In genomic region chr13:95123726-95124125, GRCh38 we compare ENCODE assay signal across 1 cellular context.
TF ChIP-seq lines count a peak whose summit lies in the region.

No MANE protein-coding gene starts in this region.

TF ChIP-seq in HepG2, 621 proteins besides CTCF, POLR2A, EP300 and RAD21 (continued from another document and continues in another):
- TF ChIP-seq SNAPC4 (CRISPR knock-in tag; IDR thresholded peaks at IDR 0.05) (no peak), PHF20 (CRISPR knock-in tag; IDR thresholded peaks at IDR 0.05) (no peak), JUNB (CRISPR knock-in tag; IDR thresholded peaks at IDR 0.05; ENCODE audit: borderline replicate concordance) (no peak; the same call in 1 of the 2 replicates), ZNF275 (CRISPR knock-in tag; IDR thresholded peaks at IDR 0.05; ENCODE audit: borderline replicate concordance) (0 out of 2 replicates have a peak, but pooled peaks have one; percentile 36), ZNF354B (CRISPR knock-in tag; IDR thresholded peaks at IDR 0.05) (no peak), ISX (CRISPR knock-in tag; conservative IDR thresholded peaks at IDR 0.05) (no peak), KLF9 (CRISPR knock-in tag; IDR thresholded peaks at IDR 0.05; ENCODE audit: low read depth) (no peak), ZNF530 (CRISPR knock-in tag; IDR thresholded peaks at IDR 0.05; ENCODE audit: low read depth) (no peak), TEAD3 (CRISPR knock-in tag; optimal IDR thresholded peaks at IDR 0.05; ENCODE audit: borderline replicate concordance) (peak; percentile 93), ZBTB7A (CRISPR knock-in tag; IDR thresholded peaks at IDR 0.05) (no peak), TBX3 (IDR thresholded peaks at IDR 0.05; ENCODE audit: borderline replicate concordance) (peak; percentile 74), KLF13 (CRISPR knock-in tag; IDR thresholded peaks at IDR 0.05) (no peak), CHD2 (IDR thresholded peaks at IDR 0.05; ENCODE audit: low read depth, low read length) (no peak), ONECUT2 (CRISPR knock-in tag; IDR thresholded peaks at IDR 0.05) (peak; percentile 72), ZNF770 (CRISPR knock-in tag; IDR thresholded peaks at IDR 0.05) (no peak), ZNF296 (CRISPR knock-in tag; conservative IDR thresholded peaks at IDR 0.05) (no peak), RFXAP (CRISPR knock-in tag; IDR thresholded peaks at IDR 0.05; ENCODE audit: borderline replicate concordance) (no peak), ZNF446 (CRISPR knock-in tag; IDR thresholded peaks at IDR 0.05) (no peak), ZNF724P (CRISPR knock-in tag; IDR thresholded peaks at IDR 0.05; ENCODE audit: borderline replicate concordance) (no peak), GATAD2A (CRISPR knock-in tag; IDR thresholded peaks at IDR 0.05) (peak; percentile 85), SOX13 (IDR thresholded peaks at IDR 0.05) (no peak), SOX13 (CRISPR knock-in tag; conservative IDR thresholded peaks at IDR 0.05 in 1 of 2, IDR thresholded peaks at IDR 0.05 in 1 of 2) (peak in 1 of 2 experiments; percentile 76; a peak in 2 of 4 replicates), MLXIP (CRISPR knock-in tag; IDR thresholded peaks at IDR 0.05; ENCODE audit: borderline replicate concordance) (no peak), ZSCAN29 (CRISPR knock-in tag; conservative IDR thresholded peaks at IDR 0.05) (no peak), ATRX (CRISPR knock-in tag; IDR thresholded peaks at IDR 0.05; ENCODE audit: borderline replicate concordance) (no peak), PHF21A (CRISPR knock-in tag; IDR thresholded peaks at IDR 0.05) (peak; percentile 51), DRAP1 (CRISPR knock-in tag; IDR thresholded peaks at IDR 0.05) (peak; percentile 31; the same call in 1 of the 2 replicates), ZNF782 (CRISPR knock-in tag; IDR thresholded peaks at IDR 0.05; ENCODE audit: borderline replicate concordance) (no peak), ZFAT (CRISPR knock-in tag; conservative IDR thresholded peaks at IDR 0.05) (no peak), SRSF1 (optimal IDR thresholded peaks at IDR 0.05; ENCODE audit: low read depth, low read length) (no peak), RFX5 (IDR thresholded peaks at IDR 0.05; ENCODE audit: low read depth, low read length) (no peak), BCL3 (CRISPR knock-in tag; IDR thresholded peaks at IDR 0.05) (no peak), ZNF20 (CRISPR knock-in tag; IDR thresholded peaks at IDR 0.05) (no peak), TERF1 (CRISPR knock-in tag; IDR thresholded peaks at IDR 0.05) (no peak), WIZ (CRISPR knock-in tag; IDR thresholded peaks at IDR 0.05) (0 out of 2 replicates have a peak, but pooled peaks have one; percentile 20), TARDBP (CRISPR knock-in tag; IDR thresholded peaks at IDR 0.05) (peak; percentile 49; the same call in 1 of the 2 replicates), KAT8 (CRISPR knock-in tag; IDR thresholded peaks at IDR 0.05) (0 out of 2 replicates have a peak, but pooled peaks have one; percentile 42), TBX2 (CRISPR knock-in tag; IDR thresholded peaks at IDR 0.05; ENCODE audit: borderline replicate concordance) (peak; percentile 88), MYC (CRISPR knock-in tag; IDR thresholded peaks at IDR 0.05; ENCODE audit: borderline replicate concordance) (peak; percentile 41; the same call in 1 of the 2 replicates), UBTF (CRISPR knock-in tag; IDR thresholded peaks at IDR 0.05) (no peak), ZNF180 (CRISPR knock-in tag; IDR thresholded peaks at IDR 0.05; ENCODE audit: borderline replicate concordance, low read depth) (no peak), THAP11 (CRISPR knock-in tag; IDR thresholded peaks at IDR 0.05) (no peak), ZNF713 (CRISPR knock-in tag; IDR thresholded peaks at IDR 0.05) (no peak)
- TF ChIP-seq, protein P1, sequence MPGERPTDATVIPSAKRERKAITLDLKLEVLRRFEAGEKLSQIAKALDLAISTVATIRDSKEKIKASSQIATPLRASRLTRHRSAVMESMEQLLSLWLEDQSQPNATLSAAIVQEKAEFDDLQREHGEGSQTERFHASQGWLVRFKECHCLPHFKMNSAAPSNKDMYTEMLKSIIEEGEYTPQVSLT (CRISPR knock-in tag; IDR thresholded peaks at IDR 0.05; ENCODE audit: borderline replicate concordance, low read depth): no peak
- TF ChIP-seq, protein P2, sequence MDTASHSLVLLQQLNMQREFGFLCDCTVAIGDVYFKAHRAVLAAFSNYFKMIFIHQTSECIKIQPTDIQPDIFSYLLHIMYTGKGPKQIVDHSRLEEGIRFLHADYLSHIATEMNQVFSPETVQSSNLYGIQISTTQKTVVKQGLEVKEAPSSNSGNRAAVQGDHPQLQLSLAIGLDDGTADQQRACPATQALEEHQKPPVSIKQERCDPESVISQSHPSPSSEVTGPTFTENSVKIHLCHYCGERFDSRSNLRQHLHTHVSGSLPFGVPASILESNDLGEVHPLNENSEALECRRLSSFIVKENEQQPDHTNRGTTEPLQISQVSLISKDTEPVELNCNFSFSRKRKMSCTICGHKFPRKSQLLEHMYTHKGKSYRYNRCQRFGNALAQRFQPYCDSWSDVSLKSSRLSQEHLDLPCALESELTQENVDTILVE (CRISPR knock-in tag; IDR thresholded peaks at IDR 0.05): no peak
- TF ChIP-seq, protein P3, sequence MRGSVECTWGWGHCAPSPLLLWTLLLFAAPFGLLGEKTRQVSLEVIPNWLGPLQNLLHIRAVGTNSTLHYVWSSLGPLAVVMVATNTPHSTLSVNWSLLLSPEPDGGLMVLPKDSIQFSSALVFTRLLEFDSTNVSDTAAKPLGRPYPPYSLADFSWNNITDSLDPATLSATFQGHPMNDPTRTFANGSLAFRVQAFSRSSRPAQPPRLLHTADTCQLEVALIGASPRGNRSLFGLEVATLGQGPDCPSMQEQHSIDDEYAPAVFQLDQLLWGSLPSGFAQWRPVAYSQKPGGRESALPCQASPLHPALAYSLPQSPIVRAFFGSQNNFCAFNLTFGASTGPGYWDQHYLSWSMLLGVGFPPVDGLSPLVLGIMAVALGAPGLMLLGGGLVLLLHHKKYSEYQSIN (CRISPR knock-in tag; IDR thresholded peaks at IDR 0.05; ENCODE audit: borderline replicate concordance): no peak
